Comparison of ENCODE assay signal across 28 cellular contexts in genomic region chr16:55898592-55898991, GRCh38. TPM values are rescaled to one million over a fixed set of nuclear protein-coding genes. Genes with fewer than 3 reads are reported as not detected.
A peak's percentile ranks its signal among the peaks of the same experiment; 100 is the strongest.
DNase-seq lines count a peak whose midpoint lies in the region; ATAC-seq and TF ChIP-seq lines count a peak whose summit lies in the region.
"Had no signal": no experiment of that assay in that cellular context is flagged by ENCODE, and none has a peak within 500 bp of the region (broad histone marks: within the 10 kb centered on the region; RNA-seq: fewer than 3 reads in every experiment).

No MANE protein-coding gene starts in this region.

- ATAC-seq in HG03135 (IDR thresholded peaks at IDR 0.05; ENCODE audit: unreplicated experiment) = no peak
- ATAC-seq: GM12878 had no signal

- H3K4me3 ChIP-seq in right atrium auricular region (no peak overlapping the region), left ventricle myocardium inferior (no peak overlapping the region)
- H3K4me3 ChIP-seq in effector memory CD4-positive, alpha-beta T cell (ENCODE audit: insufficient read depth, low read depth, low read length, poor library complexity, severe bottlenecking) = no peak overlapping the region
- H3K4me3 ChIP-seq: BLaER1, GM12878 had no signal

- H3K4me1 Mint-ChIP-seq in nephron progenitor cell (peaks cover 12% of the 10 kb centered on the region), type B pancreatic cell (ENCODE audit: unreplicated experiment) (peaks cover 6% of the 10 kb centered on the region)
- H3K4me1 Mint-ChIP-seq: CD14-positive monocyte; CD4-positive, alpha-beta memory T cell; CD4-positive, CD25-positive, alpha-beta regulatory T cell; CD8-positive, alpha-beta memory T cell had no signal

- H3K4me1 ChIP-seq in right atrium auricular region (no peaks in the 10 kb centered on the region), left ventricle myocardium inferior (no peaks in the 10 kb centered on the region)
- no peaks in the 10 kb centered on the region for H3K4me1 ChIP-seq in effector memory CD4-positive, alpha-beta T cell (ENCODE audit: control insufficient read depth, insufficient read depth, low read length, poor library complexity, severe bottlenecking)
- H3K4me1 ChIP-seq: BE2C had no signal

- peak; percentile 13 for DNase-seq in right atrium auricular region (ENCODE audit: low spot score)
- no peak for DNase-seq in left ventricle myocardium inferior
- DNase-seq in nephron progenitor cell = no peak
- peak; percentile 6 for DNase-seq in type B pancreatic cell (ENCODE audit: extremely low spot score, unreplicated experiment)
- DNase-seq in effector memory CD4-positive, alpha-beta T cell = no peak
- DNase-seq in NCI-H146 treated with DMSO at 0.1 percent for 48 hours (lab: John Stamatoyannopoulos, UW; ENCODE audit: unreplicated experiment) = no peak
- DNase-seq: 8988T; ACHN; BE2C; C1 segment of cervical spinal cord; CD4-positive, alpha-beta memory T cell; CD4-positive, CD25-positive, alpha-beta regulatory T cell; CD8-positive, alpha-beta memory T cell; COR-L47; DMS 273 treated with DMSO at 0.1 percent for 48 hours; DMS153; DMS53; DMS79; DND-41; EL; GDM1 had no signal

- H3K27ac ChIP-seq in right atrium auricular region (no peak overlapping the region), left ventricle myocardium inferior (replicated peaks) (no peak overlapping the region)
- no peak overlapping the region for H3K27ac ChIP-seq in effector memory CD4-positive, alpha-beta T cell (ENCODE audit: insufficient read depth, low read length, poor library complexity, severe bottlenecking)
- H3K27ac ChIP-seq: BLaER1 had no signal

- H3K36me3 ChIP-seq in right atrium auricular region (no peaks in the 10 kb centered on the region), left ventricle myocardium inferior (no peaks in the 10 kb centered on the region)
- no peaks in the 10 kb centered on the region for H3K36me3 ChIP-seq in effector memory CD4-positive, alpha-beta T cell (ENCODE audit: control insufficient read depth, insufficient read depth, low read length)
- H3K36me3 ChIP-seq: BE2C, BLaER1 had no signal

- no peak overlapping the region for H3K4me3 Mint-ChIP-seq in nephron progenitor cell
- no peak overlapping the region for H3K4me3 Mint-ChIP-seq in type B pancreatic cell
- H3K4me3 Mint-ChIP-seq: CD14-positive monocyte; CD4-positive, alpha-beta memory T cell; CD4-positive, CD25-positive, alpha-beta regulatory T cell; CD8-positive, alpha-beta memory T cell had no signal

- H3K9me3 ChIP-seq in right atrium auricular region = peaks cover 0 to 15% of the 10 kb centered on the region in 2 donors
- peaks cover 31% of the 10 kb centered on the region for H3K9me3 ChIP-seq in left ventricle myocardium inferior (replicated peaks)
- H3K9me3 ChIP-seq in effector memory CD4-positive, alpha-beta T cell (ENCODE audit: control insufficient read depth, low read length) = no peaks in the 10 kb centered on the region
- H3K9me3 ChIP-seq: BE2C had no signal

- intact Hi-C loops in left ventricle myocardium inferior (cut with micrococcal nuclease) = no loop called here

- H3K9me3 Mint-ChIP-seq in nephron progenitor cell (peaks cover 43% of the 10 kb centered on the region), type B pancreatic cell (peaks cover 10% of the 10 kb centered on the region)

- no peaks in the 10 kb centered on the region for H3K27me3 Mint-ChIP-seq in nephron progenitor cell (ENCODE audit: low read depth, poor library complexity)
- H3K27me3 Mint-ChIP-seq in type B pancreatic cell = peaks cover 3% of the 10 kb centered on the region

- TF ChIP-seq CTCF in right atrium auricular region (IDR thresholded peaks at IDR 0.05) (no peak), left ventricle myocardium inferior (IDR thresholded peaks at IDR 0.05; ENCODE audit: borderline replicate concordance) (no peak), nephron progenitor cell (IDR thresholded peaks at IDR 0.05) (no peak), type B pancreatic cell (conservative IDR thresholded peaks at IDR 0.05) (no peak)

- H3K36me3 Mint-ChIP-seq in nephron progenitor cell (ENCODE audit: low read depth) (no peaks in the 10 kb centered on the region), type B pancreatic cell (no peaks in the 10 kb centered on the region)
- H3K36me3 Mint-ChIP-seq: CD14-positive monocyte; CD4-positive, alpha-beta memory T cell; CD4-positive, CD25-positive, alpha-beta regulatory T cell had no signal

- no peaks in the 10 kb centered on the region for H3K27me3 ChIP-seq in right atrium auricular region
- no peaks in the 10 kb centered on the region for H3K27me3 ChIP-seq in left ventricle myocardium inferior (ENCODE audit: low read depth)
- no peaks in the 10 kb centered on the region for H3K27me3 ChIP-seq in effector memory CD4-positive, alpha-beta T cell (replicated peaks; ENCODE audit: control insufficient read depth, insufficient read depth, low read length, poor library complexity, severe bottlenecking)
- H3K27me3 ChIP-seq: BE2C, BLaER1 had no signal

- H3K27ac Mint-ChIP-seq in nephron progenitor cell = peak overlapping the region; percentile 45
- no peak overlapping the region for H3K27ac Mint-ChIP-seq in type B pancreatic cell
- H3K27ac Mint-ChIP-seq: CD14-positive monocyte; CD4-positive, alpha-beta memory T cell; CD4-positive, CD25-positive, alpha-beta regulatory T cell; CD8-positive, alpha-beta memory T cell had no signal

RNA-seq across cellular contexts. Expression of gene CES5A, which starts 23.4 kb away (rescaled TPM):
- total RNA-seq in right atrium auricular region = not detected
- total RNA-seq in left ventricle myocardium inferior = not detected
- total RNA-seq in type B pancreatic cell (ENCODE audit: low replicate concordance) = not detected in 2 replicates
- total RNA-seq: A673; CD4-positive, alpha-beta memory T cell; CD4-positive, CD25-positive, alpha-beta regulatory T cell; CD8-positive, alpha-beta memory T cell; Daoy; G401; GM12878 had no signal

Comparison
In these comparisons a context has a peak if more than half of its experiments do, and no peak if none do; other contexts are left out.
1. DNase-seq: peak in right atrium auricular region (single experiment) and type B pancreatic cell (single experiment); none in left ventricle myocardium inferior (single experiment), nephron progenitor cell (single experiment), effector memory CD4-positive, alpha-beta T cell (0 of 3) and NCI-H146 treated with DMSO at 0.1 percent for 48 hours (single experiment).